In the genomic region with DNA sequence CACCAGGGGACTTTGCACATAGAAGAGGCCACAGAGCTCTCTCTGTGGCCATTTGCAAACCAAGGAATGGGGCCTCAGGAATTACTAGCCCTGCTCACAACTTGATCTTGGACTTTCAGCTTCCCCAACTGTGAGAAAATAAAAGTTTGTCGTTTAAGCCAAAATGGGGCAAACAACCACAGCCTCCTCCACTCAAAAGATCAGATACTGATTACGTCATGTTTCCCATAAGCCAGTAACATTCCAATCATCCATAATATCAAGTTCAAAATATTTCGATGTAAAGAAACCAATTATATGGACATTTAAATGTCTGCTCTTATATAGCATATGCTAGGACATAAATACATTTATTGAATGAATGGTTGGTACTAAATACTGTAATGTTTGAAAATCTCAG, we compare ENCODE assay signal across 8 cellular contexts.
"Had no signal": no experiment of that assay in that cellular context is flagged by ENCODE, and none has a peak within 500 bp of the region (broad histone marks: within the 10 kb centered on the region; RNA-seq: fewer than 3 reads in every experiment).

No MANE protein-coding gene starts in this region.

- DNase-seq: GOT3, H7, HFFc6, KG1 had no signal

- H3K4me3 ChIP-seq: HAP-1 had no signal

- H3K36me3 Mint-ChIP-seq: IgD-negative memory B cell had no signal

- H3K27ac Mint-ChIP-seq: HFFc6, IgD-negative memory B cell had no signal

- H3K4me1 Mint-ChIP-seq: IgD-negative memory B cell had no signal

- ATAC-seq: HCT116 had no signal

- H3K36me3 ChIP-seq: HAP-1 had no signal

- H3K27me3 Mint-ChIP-seq: IgD-negative memory B cell had no signal

- H3K4me3 Mint-ChIP-seq: HFFc6, IgD-negative memory B cell had no signal

- H3K9me3 ChIP-seq: HAP-1 had no signal

- FAIRE-seq: HTR-8/SVneo had no signal
